ENCODE assay signal across 24 cellular contexts in the genomic region with DNA sequence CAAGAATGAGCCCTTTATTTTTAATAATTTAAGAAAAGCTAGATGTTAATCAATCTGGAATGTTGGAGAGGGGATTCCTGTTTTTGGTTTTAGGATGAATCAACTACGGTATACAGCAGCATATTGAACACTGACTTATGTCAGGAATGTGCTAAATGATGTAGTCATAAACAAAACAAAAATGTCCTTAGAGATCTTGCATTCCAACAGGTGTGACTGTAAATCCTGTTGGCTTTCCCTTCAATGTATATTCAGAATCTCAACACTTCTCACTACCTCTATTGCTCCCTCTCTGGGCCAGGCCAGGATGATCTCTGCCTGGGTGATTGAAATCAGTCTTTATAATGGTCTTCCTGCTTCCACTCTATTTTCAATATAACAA. TPM values are rescaled to one million over a fixed set of nuclear protein-coding genes. Genes with fewer than 3 reads are reported as not detected.
DNase-seq lines count a peak whose midpoint lies in the region; ATAC-seq, FAIRE-seq and TF ChIP-seq lines count a peak whose summit lies in the region.
"Had no signal": no experiment of that assay in that cellular context is flagged by ENCODE, and none has a peak within 500 bp of the region (broad histone marks: within the 10 kb centered on the region; RNA-seq: fewer than 3 reads in every experiment).

No MANE protein-coding gene starts in this region.

- no peaks in the 10 kb centered on the region for H3K4me1 ChIP-seq in CD4-positive, CD25-positive, alpha-beta regulatory T cell (ENCODE audit: control insufficient read depth, insufficient read depth, low read length, poor library complexity, severe bottlenecking)
- H3K4me1 ChIP-seq in keratinocyte (ENCODE audit: control insufficient read depth, extremely low read depth, insufficient read depth, low read length), result peaks cover 17% of the 10 kb centered on the region
- H3K4me1 ChIP-seq in body of pancreas, result no peaks in the 10 kb centered on the region

- no peak for DNase-seq in CD4-positive, CD25-positive, alpha-beta regulatory T cell
- DNase-seq in HFFc6, result peak; percentile 22
- peak; percentile 25 for DNase-seq in astrocyte of the hippocampus (ENCODE audit: low read depth, low spot score)
- peak; percentile 59 for DNase-seq in keratinocyte (ENCODE audit: low read depth, low spot score)
- no peak for DNase-seq in NOMO-1 treated with dmso at 0.1 percent for 144 hours (lab: John Stamatoyannopoulos, UW; ENCODE audit: unreplicated experiment)
- DNase-seq in RKO (ENCODE audit: low spot score), result no peak
- no peak for DNase-seq in body of pancreas
- DNase-seq: activated CD4-positive, alpha-beta T cell treated with anti-CD3 and anti-CD28 coated beads for 1 hour; activated effector memory CD4-positive, alpha-beta T cell treated with Interleukin-2 at 50 U/mL for 16 hours; aorta; H7; heart right ventricle; mesendoderm; MG63; NCI-H187; NCI-H446 treated with DMSO at 0.1 percent for 48 hours; T1000 had no signal

- no peak overlapping the region for H3K9ac ChIP-seq in keratinocyte (ENCODE audit: control insufficient read depth, extremely low read depth, insufficient read depth, low read length)

- no peak overlapping the region for H3K27ac ChIP-seq in CD4-positive, CD25-positive, alpha-beta regulatory T cell (ENCODE audit: insufficient read depth, low read length, poor library complexity, severe bottlenecking)
- H3K27ac ChIP-seq in keratinocyte (ENCODE audit: control insufficient read depth, insufficient read depth, low read length) (peak overlapping the region; percentile 71), body of pancreas (no peak overlapping the region)

- no peaks in the 10 kb centered on the region for H3K9me3 Mint-ChIP-seq in CD4-positive, CD25-positive, alpha-beta regulatory T cell
- H3K9me3 Mint-ChIP-seq in HFFc6, result no peaks in the 10 kb centered on the region
- H3K9me3 Mint-ChIP-seq: dendritic cell treated with granulocyte-macrophage colony-stimulating factor and Interleukin-4, amounts not matched to agents 40 ng/mL and 50 ng/mL, for 4 days; natural killer cell treated with Interleukin-12 subunit alpha and Interleukin-12 subunit beta and Interleukin-15 and Interleukin-18, amount 100 ng/mL, for 72 hours; stimulated activated effector memory CD8-positive, alpha-beta T cell treated with anti-CD3 and anti-CD28 coated beads, Interleukin-12 subunit alpha, Interleukin-12 subunit beta, amount 100 ng/mL, for 72 hours had no signal

- H3K4me3 ChIP-seq in CD4-positive, CD25-positive, alpha-beta regulatory T cell (ENCODE audit: low read depth, low read length), result no peak overlapping the region
- H3K4me3 ChIP-seq in keratinocyte (ENCODE audit: control insufficient read depth in 2 of 3, extremely low read depth in 1 of 3, insufficient read depth in 2 of 3, low read depth in 1 of 3, low read length in 3 of 3) (no peak overlapping the region), body of pancreas (no peak overlapping the region)
- H3K4me3 ChIP-seq: heart right ventricle, MG63 had no signal

- H3K36me3 Mint-ChIP-seq in CD4-positive, CD25-positive, alpha-beta regulatory T cell, result peaks cover 5% of the 10 kb centered on the region
- H3K36me3 Mint-ChIP-seq in HFFc6 (ENCODE audit: low read depth), result peaks cover 23% of the 10 kb centered on the region

- WGBS in body of pancreas, 2 donors, result 88% methylated on average over 1 of the region's 1 CpG

- H3K27me3 Mint-ChIP-seq in CD4-positive, CD25-positive, alpha-beta regulatory T cell, result no peaks in the 10 kb centered on the region
- no peaks in the 10 kb centered on the region for H3K27me3 Mint-ChIP-seq in HFFc6 (ENCODE audit: insufficient read depth)
- H3K27me3 Mint-ChIP-seq: B cell; dendritic cell treated with granulocyte-macrophage colony-stimulating factor and Interleukin-4, amounts not matched to agents 40 ng/mL and 50 ng/mL, for 4 days; natural killer cell treated with Interleukin-12 subunit alpha and Interleukin-12 subunit beta and Interleukin-15 and Interleukin-18, amount 100 ng/mL, for 72 hours had no signal

- no peaks in the 10 kb centered on the region for H3K9me1 ChIP-seq in keratinocyte (ENCODE audit: control insufficient read depth, extremely low read depth, insufficient read depth, low read length)

- H4K20me1 ChIP-seq in keratinocyte (ENCODE audit: control insufficient read depth, extremely low read depth, insufficient read depth, low read length), result no peaks in the 10 kb centered on the region

- intact Hi-C loops in body of pancreas (cut with DNase I), result no loop called here

- no peaks in the 10 kb centered on the region for H3K36me3 ChIP-seq in CD4-positive, CD25-positive, alpha-beta regulatory T cell (ENCODE audit: control insufficient read depth, insufficient read depth, low read length)
- H3K36me3 ChIP-seq in keratinocyte (ENCODE audit: control insufficient read depth in 2 of 2, extremely low read depth in 1 of 2, insufficient read depth in 2 of 2, low read length in 2 of 2) (peaks cover 1 to 20% of the 10 kb centered on the region in 2 experiments), body of pancreas (replicated peaks in 1 of 2; ENCODE audit: insufficient read depth in 1 of 2, low read depth in 2 of 2) (no peaks in the 10 kb centered on the region)

- TF ChIP-seq POLR2A in body of pancreas (IDR thresholded peaks at IDR 0.05), result no peak

- dilution Hi-C loops in keratinocyte (cut with MboI; ENCODE audit: extremely low pct_ligation_motif_present, low sequenced_read_pairs), result no loop called here

- peak overlapping the region; percentile 3 for H2AFZ ChIP-seq in keratinocyte (ENCODE audit: control insufficient read depth, low read length)

- peak overlapping the region; percentile 38 for H3K4me2 ChIP-seq in keratinocyte (ENCODE audit: control insufficient read depth, extremely low read depth, insufficient read depth, low read depth, low read length)

- H3K4me3 Mint-ChIP-seq in CD4-positive, CD25-positive, alpha-beta regulatory T cell, result no peak overlapping the region
- H3K4me3 Mint-ChIP-seq in HFFc6, result peak overlapping the region; percentile 11; the same call in 1 of the 2 replicates
- H3K4me3 Mint-ChIP-seq: B cell; dendritic cell treated with granulocyte-macrophage colony-stimulating factor and Interleukin-4, amounts not matched to agents 40 ng/mL and 50 ng/mL, for 4 days; natural killer cell treated with Interleukin-12 subunit alpha and Interleukin-12 subunit beta and Interleukin-15 and Interleukin-18, amount 100 ng/mL, for 72 hours; stimulated activated effector memory CD8-positive, alpha-beta T cell treated with anti-CD3 and anti-CD28 coated beads, Interleukin-12 subunit alpha, Interleukin-12 subunit beta, amount 100 ng/mL, for 72 hours had no signal

- no peaks in the 10 kb centered on the region for H3K9me3 ChIP-seq in CD4-positive, CD25-positive, alpha-beta regulatory T cell (ENCODE audit: control insufficient read depth in 2 of 2, low read length in 2 of 2)
- H3K9me3 ChIP-seq in keratinocyte (ENCODE audit: control insufficient read depth, low read depth, low read length), result no peaks in the 10 kb centered on the region
- no peaks in the 10 kb centered on the region for H3K9me3 ChIP-seq in body of pancreas
- H3K9me3 ChIP-seq: heart right ventricle, MG63 had no signal

- peak overlapping the region in 2 of 3 donors; percentile 55 to 61 for H3K27ac Mint-ChIP-seq in CD4-positive, CD25-positive, alpha-beta regulatory T cell
- H3K27ac Mint-ChIP-seq in HFFc6, result peak overlapping the region; percentile 51; the same call in 1 of the 2 replicates
- H3K27ac Mint-ChIP-seq: B cell; dendritic cell treated with granulocyte-macrophage colony-stimulating factor and Interleukin-4, amounts not matched to agents 40 ng/mL and 50 ng/mL, for 4 days; natural killer cell treated with Interleukin-12 subunit alpha and Interleukin-12 subunit beta and Interleukin-15 and Interleukin-18, amount 100 ng/mL, for 72 hours; stimulated activated effector memory CD8-positive, alpha-beta T cell treated with anti-CD3 and anti-CD28 coated beads, Interleukin-12 subunit alpha, Interleukin-12 subunit beta, amount 100 ng/mL, for 72 hours had no signal

- no peak for ATAC-seq in CD4-positive, CD25-positive, alpha-beta regulatory T cell (ENCODE audit: low read depth in 2 of 2)
- no peak for ATAC-seq in HG03460 (IDR thresholded peaks at IDR 0.05; ENCODE audit: unreplicated experiment)
- ATAC-seq in body of pancreas, result no peak
- ATAC-seq: esophagus mucosa; heart right ventricle; natural killer cell treated with Interleukin-12 subunit alpha and Interleukin-12 subunit beta and Interleukin-15 and Interleukin-18, amount 100 ng/mL, for 72 hours; stimulated activated effector memory CD8-positive, alpha-beta T cell treated with anti-CD3 and anti-CD28 coated beads, Interleukin-12 subunit alpha, Interleukin-12 subunit beta, amount 100 ng/mL, for 72 hours had no signal

- no peaks in the 10 kb centered on the region for H3K79me2 ChIP-seq in keratinocyte (ENCODE audit: control insufficient read depth, insufficient read depth, low read length)

- no peaks in the 10 kb centered on the region for H3K27me3 ChIP-seq in CD4-positive, CD25-positive, alpha-beta regulatory T cell (ENCODE audit: control insufficient read depth, insufficient read depth, low read length)
- no peaks in the 10 kb centered on the region for H3K27me3 ChIP-seq in keratinocyte (ENCODE audit: control insufficient read depth, extremely low read depth, insufficient read depth, low read length)
- H3K27me3 ChIP-seq in body of pancreas, result no peaks in the 10 kb centered on the region
- H3K27me3 ChIP-seq: heart right ventricle, MG63 had no signal

- no peak for FAIRE-seq in keratinocyte (lab: Jason Lieb, UNC)
- FAIRE-seq: islet of Langerhans had no signal

- peaks cover 7 to 16% (median 14%) of the 10 kb centered on the region in 4 donors for H3K4me1 Mint-ChIP-seq in CD4-positive, CD25-positive, alpha-beta regulatory T cell
- peaks cover 32% of the 10 kb centered on the region for H3K4me1 Mint-ChIP-seq in HFFc6 (ENCODE audit: low read depth)
- H3K4me1 Mint-ChIP-seq: B cell; stimulated activated effector memory CD8-positive, alpha-beta T cell treated with anti-CD3 and anti-CD28 coated beads, Interleukin-12 subunit alpha, Interleukin-12 subunit beta, amount 100 ng/mL, for 72 hours had no signal

- no peak for TF ChIP-seq CTCF in HFFc6 (IDR thresholded peaks at IDR 0.05)
- peak in 1 of 3 experiments; percentile 21 for TF ChIP-seq CTCF in keratinocyte (optimal IDR thresholded peaks at IDR 0.05 in 1 of 3, IDR thresholded peaks at IDR 0.05 in 1 of 3, conservative IDR thresholded peaks at IDR 0.05 in 1 of 3; ENCODE audit: extremely low read depth in 1 of 3, insufficient read depth in 2 of 3, low read length in 3 of 3)
- no peak for TF ChIP-seq CTCF in body of pancreas (IDR thresholded peaks at IDR 0.05)

RNA-seq across cellular contexts. Expression of a gene that starts 37.8 kb away (rescaled TPM):
- 14.7 TPM for total RNA-seq in CD4-positive, CD25-positive, alpha-beta regulatory T cell
- polyA plus RNA-seq in CD4-positive, CD25-positive, alpha-beta regulatory T cell, result 10 to 100 TPM; 34.9 to 44.6 (median 39.4) TPM
- total RNA-seq in HFFc6 (2021; fragmentation: NEBNext Ultra II Directional; extraction: Animal tissue kit (Norgen Biotek cat#: 25700)), result 10 to 100 TPM; 33.9 to 39.4 (median 36.9) TPM
- 31.6 to 58.1 TPM (median 51.3 TPM) in 3 replicates for polyA plus RNA-seq in keratinocyte
- 17.1 TPM for polyA plus RNA-seq in keratinocyte (2011; ENCODE audit: low read depth)
- 26.6 and 41.6 TPM in 2 replicates for polyA plus RNA-seq in keratinocyte (2011; cell fraction: cytosol; rRNA removed)
- polyA plus RNA-seq in keratinocyte (2011; cell fraction: nucleus; rRNA removed), result 61.5 and 67.4 TPM in 2 replicates
- polyA plus RNA-seq in keratinocyte (2012; ENCODE audit: low replicate concordance), result 24.1 and 24.7 TPM in 2 replicates
- 2.9 to 13.8 TPM (median 13.2 TPM) in 3 replicates for polyA minus RNA-seq in keratinocyte
- polyA minus RNA-seq in keratinocyte (2011; cell fraction: cytosol; rRNA and poly(A)+ RNA removed), result 19.4 TPM
- 7.9 and 14.3 TPM in 2 replicates for polyA minus RNA-seq in keratinocyte (2011; cell fraction: nucleus; rRNA and poly(A)+ RNA removed)
- total RNA-seq in body of pancreas, result 10 to 100 TPM; 25.4 to 40.2 TPM

Comparison
In these comparisons a context has a peak if more than half of its experiments do, and no peak if none do; other contexts are left out.
1. DNase-seq: peak in HFFc6 (single experiment), astrocyte of the hippocampus (single experiment) and keratinocyte (single experiment); none in CD4-positive, CD25-positive, alpha-beta regulatory T cell (0 of 3), NOMO-1 treated with dmso at 0.1 percent for 144 hours (single experiment), RKO (single experiment) and body of pancreas (0 of 4).